ENCODE assay signal across 7 cellular contexts in genomic region chr12:45991289-45992249, GRCh38. TPM values are rescaled to one million over a fixed set of nuclear protein-coding genes. Genes with fewer than 3 reads are reported as not detected.
DNase-seq lines count a peak whose midpoint lies in the region; ATAC-seq and TF ChIP-seq lines count a peak whose summit lies in the region.

No MANE protein-coding gene starts in this region.

- H3K4me1 Mint-ChIP-seq in activated B cell treated with CpG ODN at 0.5 μM for 24 hours, result peaks cover 38% of the 10 kb centered on the region

- peak overlapping the region; percentile 73 for H3K4me3 ChIP-seq in kidney epithelial cell (ENCODE audit: low read depth, low read length)

- peak overlapping the region; percentile 96 for H3K4me3 Mint-ChIP-seq in activated B cell treated with CpG ODN at 0.5 μM for 24 hours

- DNase-seq in NCI-H2196 treated with DMSO at 0.1 percent for 48 hours (lab: John Stamatoyannopoulos, UW; ENCODE audit: unreplicated experiment) (peak; percentile 59), activated B cell treated with CpG ODN at 0.5 μM for 24 hours (peak; percentile 53), kidney epithelial cell (ENCODE audit: low read depth) (no peak)
- peak; percentile 82 for DNase-seq in central memory CD4-positive, alpha-beta T cell
- peak; percentile 59 to 61 for DNase-seq in stimulated activated CD4-positive, alpha-beta T cell treated with anti-CD3 and anti-CD28 coated beads, Interleukin-15, amount 100 ng/mL, for 48 hours (ENCODE audit: low read depth in 2 of 2)

- H3K9me3 Mint-ChIP-seq in activated B cell treated with CpG ODN at 0.5 μM for 24 hours, result no peaks in the 10 kb centered on the region

- no peaks in the 10 kb centered on the region for H3K27me3 Mint-ChIP-seq in activated B cell treated with CpG ODN at 0.5 μM for 24 hours

- no peaks in the 10 kb centered on the region for H3K36me3 ChIP-seq in kidney epithelial cell (ENCODE audit: control insufficient read depth, insufficient read depth, low read length)

- peak overlapping the region; percentile 98 for H3K27ac Mint-ChIP-seq in activated B cell treated with CpG ODN at 0.5 μM for 24 hours

- peak; percentile 71 for TF ChIP-seq POLR2A in GM18505 (IDR thresholded peaks at IDR 0.05; ENCODE audit: borderline replicate concordance, extremely low read depth, insufficient read depth, insufficient read length)

- TF ChIP-seq CTCF in activated B cell treated with CpG ODN at 0.5 μM for 24 hours (IDR thresholded peaks at IDR 0.05) (no peak), kidney epithelial cell (IDR thresholded peaks at IDR 0.05; ENCODE audit: insufficient read depth, low read length, poor library complexity, severe bottlenecking) (no peak)

- intact Hi-C loops in activated B cell treated with CpG ODN at 0.5 μM for 24 hours (cut with micrococcal nuclease), result loop anchor here (2.0 to 10.0 kb wide), 10 partner anchors 19 to 1821 kb away; partner anchors contain the start of gene RPAP3

- ATAC-seq in GM18505 (IDR thresholded peaks at IDR 0.05; ENCODE audit: unreplicated experiment) (peak; percentile 25), HG02943 (IDR thresholded peaks at IDR 0.05; ENCODE audit: low read depth, unreplicated experiment) (peak; percentile 3), activated B cell treated with CpG ODN at 0.5 μM for 24 hours (ENCODE audit: low read depth) (no peak)

- POLR2A ChIA-PET in activated B cell treated with CpG ODN at 0.5 μM for 24 hours (lab: Charles Lee), result interaction anchor here (0.6 to 3.1 kb wide), 14 partner anchors 10 to 1224 kb away, joined by 3 to 43 read pairs (median 6); partner anchors contain the start of genes ARID2 and SLC38A1

- no peaks in the 10 kb centered on the region for H3K27me3 ChIP-seq in kidney epithelial cell (ENCODE audit: control insufficient read depth, insufficient read depth, low read length)

- CTCF ChIA-PET in activated B cell treated with CpG ODN at 0.5 μM for 24 hours (lab: Charles Lee), result interaction anchor here (1.0 to 1.4 kb wide), 6 partner anchors 12 to 1030 kb away, joined by 3 to 5 read pairs (median 4); no protein-coding TSS in a partner anchor

- H3K36me3 Mint-ChIP-seq in activated B cell treated with CpG ODN at 0.5 μM for 24 hours (ENCODE audit: low read depth), result peaks cover 28% of the 10 kb centered on the region

RNA-seq across cellular contexts. Expression of gene SCAF11, which starts 1.2 kb away (rescaled TPM):
- total RNA-seq in activated B cell treated with CpG ODN at 0.5 μM for 24 hours (180 and 198 TPM in 2 replicates), kidney epithelial cell (92.4 and 108 TPM in 2 replicates)
